In genomic region chr11:77710358-77710757, GRCh38 we compare ENCODE assay signal across 17 cellular contexts.
DNase-seq lines count a peak whose midpoint lies in the region; ATAC-seq, FAIRE-seq and TF ChIP-seq lines count a peak whose summit lies in the region.
"Had no signal": no experiment of that assay in that cellular context is flagged by ENCODE, and none has a peak within 500 bp of the region (broad histone marks: within the 10 kb centered on the region; RNA-seq: fewer than 3 reads in every experiment).

No MANE protein-coding gene starts in this region.

- no peak overlapping the region for H3K18ac ChIP-seq in mesendoderm (ENCODE audit: low read length)

- H3K27me3 ChIP-seq in pancreas (no peaks in the 10 kb centered on the region), mesendoderm (ENCODE audit: insufficient read depth, low read length, poor library complexity) (no peaks in the 10 kb centered on the region)
- H3K27me3 ChIP-seq: BLaER1 had no signal

- H3K23ac ChIP-seq in mesendoderm (ENCODE audit: low read length) = no peak overlapping the region

- peak in 3 of 4 donors; percentile 25 to 45 (median 34) for ATAC-seq in pancreas
- no peak for ATAC-seq in GM18867 (IDR thresholded peaks at IDR 0.05; ENCODE audit: unreplicated experiment)
- ATAC-seq: left ventricle myocardium superior, natural killer cell had no signal

- no peak for FAIRE-seq in pancreas (lab: Jason Lieb, UNC)

- H3K56ac ChIP-seq in mesendoderm (ENCODE audit: low read length) = no peak overlapping the region

- no peak overlapping the region for H2BK15ac ChIP-seq in mesendoderm (replicated peaks; ENCODE audit: low read depth)

- no peak overlapping the region for H2BK120ac ChIP-seq in mesendoderm (ENCODE audit: low read depth, low read length)

- intact Hi-C loops in pancreas (cut with DNase I) = no loop called here

- H3K4me3 ChIP-seq in pancreas (no peak overlapping the region), mesendoderm (ENCODE audit: low read length) (no peak overlapping the region)
- H3K4me3 ChIP-seq: BLaER1 had no signal

- H3K79me1 ChIP-seq in mesendoderm (ENCODE audit: low read length) = no peaks in the 10 kb centered on the region

- H3K36me3 ChIP-seq in pancreas = no peaks in the 10 kb centered on the region
- no peaks in the 10 kb centered on the region for H3K36me3 ChIP-seq in mesendoderm (ENCODE audit: control insufficient read depth, insufficient read depth, low read length)

- no peak overlapping the region for H3K4ac ChIP-seq in mesendoderm (ENCODE audit: low read depth, low read length)

- no peak overlapping the region for H4K8ac ChIP-seq in mesendoderm (ENCODE audit: low read depth, low read length)

- no peak for TF ChIP-seq CTCF in pancreas (IDR thresholded peaks at IDR 0.05)

- no peak overlapping the region for H2AK5ac ChIP-seq in mesendoderm (ENCODE audit: low read length)

- no peak overlapping the region for H3K9ac ChIP-seq in mesendoderm (ENCODE audit: low read length)
- H3K9ac ChIP-seq: BLaER1 had no signal

- H3K4me2 ChIP-seq in mesendoderm (ENCODE audit: low read length) = no peak overlapping the region
- H3K4me2 ChIP-seq: BLaER1 had no signal

- no peaks in the 10 kb centered on the region for H3K9me3 ChIP-seq in pancreas
- H3K9me3 ChIP-seq: BLaER1 had no signal

- H2BK5ac ChIP-seq in mesendoderm (ENCODE audit: low read length) = no peak overlapping the region

- 44 to 48% methylated on average over 1 of the region's 1 CpG for WGBS in pancreas, 2 donors
- no CpG with 5 or more reads among the region's 1 CpG for WGBS in mesendoderm (ENCODE audit: extremely low coverage, insufficient coverage, low lambda C conversion rate)

- no peak overlapping the region for H4K5ac ChIP-seq in mesendoderm (ENCODE audit: low read length)

- DNase-seq in EH (ENCODE audit: low read depth) = peak; percentile 38
- peak; percentile 5 for DNase-seq in RPMI7951 (ENCODE audit: low read depth)
- DNase-seq in dermis blood vessel endothelial cell = peak; percentile 10
- no peak for DNase-seq in pancreas
- DNase-seq in midbrain (lab: John Stamatoyannopoulos, UW) = no peak
- DNase-seq in mesendoderm = no peak
- DNase-seq in HPDE6-E6E7 (ENCODE audit: extremely low spot score) = no peak
- DNase-seq: activated CD4-positive, alpha-beta T cell treated with anti-CD3 and anti-CD28 coated beads, Interleukin-2, amount 50 U/mL, for 4 hours; activated T-cell treated with anti-CD3 and anti-CD28 coated beads, Interleukin-2, amount 50 U/mL, for 48 hours; GOT3; left ventricle myocardium superior; natural killer cell; NCI-H2029 treated with DMSO at 0.1 percent for 48 hours; NCI-H526 treated with DMSO at 0.1 percent for 48 hours; SW 1271 had no signal

- no peaks in the 10 kb centered on the region for H3K79me2 ChIP-seq in mesendoderm (ENCODE audit: control insufficient read depth, insufficient read depth, low read length)

- H3K4me1 ChIP-seq in pancreas (peaks cover 0 to 8% (median 4%) of the 10 kb centered on the region in 3 donors), mesendoderm (ENCODE audit: control insufficient read depth, low read depth, low read length) (no peaks in the 10 kb centered on the region)
- H3K4me1 ChIP-seq: BLaER1 had no signal

- H3K27ac ChIP-seq in pancreas = no peak overlapping the region
- H3K27ac ChIP-seq in mesendoderm (ENCODE audit: low read depth, low read length) = no peak overlapping the region
- H3K27ac ChIP-seq: BLaER1 had no signal

Comparison
In these comparisons a context has a peak if more than half of its experiments do, and no peak if none do; other contexts are left out.
1. DNase-seq: peak in EH (single experiment), RPMI7951 (single experiment) and dermis blood vessel endothelial cell (single experiment); none in pancreas (0 of 6), midbrain (single experiment), mesendoderm (single experiment) and HPDE6-E6E7 (single experiment).